In the genomic region with DNA sequence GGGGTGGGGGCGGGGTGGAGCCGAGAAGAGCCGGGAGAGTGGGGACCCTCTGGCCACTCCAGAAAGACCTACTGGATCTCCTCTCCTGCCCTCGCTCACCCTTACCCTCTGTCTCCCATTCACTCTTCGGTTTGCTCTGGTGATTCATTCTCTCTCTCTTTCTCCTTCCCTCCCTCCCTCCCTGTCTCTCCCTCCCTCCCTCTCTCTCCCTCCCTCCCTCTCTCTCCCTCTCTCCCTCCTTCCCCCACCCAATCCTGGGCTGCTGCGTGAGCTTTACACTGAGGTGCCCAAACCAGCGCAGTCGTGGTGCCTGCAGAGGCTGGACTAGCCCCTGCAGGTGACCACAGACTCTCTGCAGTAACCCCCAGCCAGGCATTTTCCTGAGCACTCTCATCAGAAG, we compare ENCODE assay signal across 11 cellular contexts. TPM values are rescaled to one million over a fixed set of nuclear protein-coding genes. Genes with fewer than 3 reads are reported as not detected.
DNase-seq lines count a peak whose midpoint lies in the region; ATAC-seq and TF ChIP-seq lines count a peak whose summit lies in the region.
"Had no signal": no experiment of that assay in that cellular context is flagged by ENCODE, and none has a peak within 500 bp of the region (broad histone marks: within the 10 kb centered on the region; RNA-seq: fewer than 3 reads in every experiment).

No MANE protein-coding gene starts in this region.

- H3K36me3 ChIP-seq in MG63, result peaks cover 29% of the 10 kb centered on the region
- no peaks in the 10 kb centered on the region for H3K36me3 ChIP-seq in hepatocyte (replicated peaks; ENCODE audit: insufficient read depth, low read depth)
- no peaks in the 10 kb centered on the region for H3K36me3 ChIP-seq in ovary
- H3K36me3 ChIP-seq: neutrophil had no signal

- H3K9me3 ChIP-seq in MG63 (peaks cover 24% of the 10 kb centered on the region), hepatocyte (ENCODE audit: low read depth) (no peaks in the 10 kb centered on the region), ovary (peaks cover 0 to 5% of the 10 kb centered on the region in 2 donors)
- H3K9me3 ChIP-seq: neutrophil had no signal

- H3K27me3 ChIP-seq in MG63 (0 out of 2 replicates have a peak, but pooled peaks cover 2% of the 10 kb centered on the region), hepatocyte (peaks cover 34% of the 10 kb centered on the region), ovary (no peaks in the 10 kb centered on the region)

- H3K4me3 ChIP-seq in MG63 (no peak overlapping the region), hepatocyte (no peak overlapping the region), ovary (peak overlapping the region; percentile 52)

- no peaks in the 10 kb centered on the region for H4K20me1 ChIP-seq in hepatocyte (ENCODE audit: insufficient read depth, poor library complexity, severe bottlenecking)

- no peak for TF ChIP-seq POLR2A in ovary (IDR thresholded peaks at IDR 0.05)

- peak; percentile 8 for DNase-seq in ELF-1 (ENCODE audit: low read depth, low spot score)
- DNase-seq in MG63, result peak; percentile 22
- no peak for DNase-seq in hepatocyte (ENCODE audit: low spot score)
- no peak for DNase-seq in ovary
- no peak for DNase-seq in NCI-H446 treated with DMSO at 0.1 percent for 48 hours (lab: John Stamatoyannopoulos, UW)
- DNase-seq in amygdala (lab: John Stamatoyannopoulos, UW), result no peak
- DNase-seq: activated CD4-positive, alpha-beta T cell treated with anti-CD3 and anti-CD28 coated beads for 1 hour; Kasumi-1; NCI-H2107 had no signal

- H3K4me2 ChIP-seq in hepatocyte, result peak overlapping the region; percentile 82

- no peaks in the 10 kb centered on the region for H3K79me2 ChIP-seq in hepatocyte

- no peak overlapping the region for H2AFZ ChIP-seq in hepatocyte

- no peaks in the 10 kb centered on the region for H3K9me2 ChIP-seq in hepatocyte (replicated peaks; ENCODE audit: insufficient read depth)

- no peak for TF ChIP-seq EP300 in ovary (IDR thresholded peaks at IDR 0.05)

- H3K27ac ChIP-seq in hepatocyte (no peak overlapping the region), ovary (no peak overlapping the region)
- H3K27ac ChIP-seq: neutrophil had no signal

- no peak for ATAC-seq in HG03469 (IDR thresholded peaks at IDR 0.05; ENCODE audit: unreplicated experiment)

- WGBS in hepatocyte (ENCODE audit: low lambda C conversion rate, missing lambda C conversion rate), result 17% methylated on average over 3 of the region's 8 CpGs
- WGBS in ovary, 3 donors, result 17 to 20% (median 18%) methylated on average over 8 of the region's 8 CpGs

- TF ChIP-seq CTCF in hepatocyte (IDR thresholded peaks at IDR 0.05; ENCODE audit: poor library complexity) (no peak), ovary (IDR thresholded peaks at IDR 0.05) (no peak)

- H3K4me1 ChIP-seq in hepatocyte (ENCODE audit: insufficient read depth) (no peaks in the 10 kb centered on the region), ovary (ENCODE audit: insufficient read depth) (no peaks in the 10 kb centered on the region)

- intact Hi-C loops in ovary (cut with DNase I), result no loop called here

RNA-seq across cellular contexts. Expression of a gene that starts 32.2 kb away (rescaled TPM):
- total RNA-seq in MG63 (2014; rRNA removed; shearing (Covaris generic); ENCODE audit: low replicate concordance), result 3.8 TPM in 1 of 2 replicates, not detected in the other
- total RNA-seq in hepatocyte, result 2.7 and 3.7 TPM in 2 replicates
- polyA plus RNA-seq in hepatocyte, result 4.4 TPM in 2 replicates
- total RNA-seq in ovary, result 10 to 100 TPM in 1 of 7 donors, 1 to 10 TPM in 6; 3.0 to 11.3 (median 7.9) TPM
- polyA plus RNA-seq in ovary, result 1 to 10 TPM; 1.3 to 2.2 TPM

Comparison
In these comparisons a context has a peak if more than half of its experiments do, and no peak if none do; other contexts are left out.
1. DNase-seq: peak in ELF-1 (single experiment) and MG63 (single experiment); none in hepatocyte (single experiment), ovary (0 of 5), NCI-H446 treated with DMSO at 0.1 percent for 48 hours (single experiment) and amygdala (0 of 56).